In genomic region chr5:73606206-73606753, GRCh38 we compare ENCODE assay signal across 1 cellular context.
TF ChIP-seq lines count a peak whose summit lies in the region.

No MANE protein-coding gene starts in this region.

TF ChIP-seq in endothelial cell of umbilical vein, 7 proteins besides CTCF, POLR2A, EP300 and RAD21:
- no peak for TF ChIP-seq MAX (IDR thresholded peaks at IDR 0.05; ENCODE audit: insufficient read depth, insufficient read length)
- TF ChIP-seq EZH2 (IDR thresholded peaks at IDR 0.05; ENCODE audit: borderline replicate concordance, low read depth, low read length, severe bottlenecking) = no peak
- no peak for TF ChIP-seq JUN (IDR thresholded peaks at IDR 0.05; ENCODE audit: borderline replicate concordance, insufficient read depth, insufficient read length, low read depth)
- TF ChIP-seq MYC (IDR thresholded peaks at IDR 0.05; ENCODE audit: low read depth, low read length) = no peak
- TF ChIP-seq FOS (IDR thresholded peaks at IDR 0.05; ENCODE audit: borderline replicate concordance, insufficient read depth, low read length) = no peak
- TF ChIP-seq GATA2 (IDR thresholded peaks at IDR 0.05; ENCODE audit: insufficient read depth, insufficient read length, low read depth, low read length) = no peak
- no peak for TF ChIP-seq POLR2AphosphoS5 (IDR thresholded peaks at IDR 0.05; ENCODE audit: insufficient read depth, low read depth, low read length)
